In the genomic region with DNA sequence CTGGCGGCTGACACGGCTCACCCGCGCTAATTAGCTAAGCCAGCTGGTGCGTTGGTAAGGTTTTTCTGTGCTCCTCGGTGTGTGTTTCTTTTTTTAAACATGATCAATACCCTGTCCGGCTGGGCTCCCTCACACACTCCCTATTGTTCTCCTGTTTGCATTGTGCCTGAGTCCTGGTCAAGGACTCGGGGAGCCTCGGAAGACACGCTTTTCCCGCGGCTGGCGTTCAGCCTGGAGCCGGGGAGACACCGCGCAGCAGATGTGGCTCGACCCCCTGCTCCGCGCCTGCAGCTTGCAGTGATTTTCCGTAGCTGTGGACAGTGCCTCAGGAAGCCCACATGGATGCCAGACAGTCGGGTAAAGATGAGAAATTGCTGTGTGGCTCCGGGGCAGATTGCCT, we compare ENCODE assay signal across 19 cellular contexts.
DNase-seq lines count a peak whose midpoint lies in the region; ATAC-seq, FAIRE-seq and TF ChIP-seq lines count a peak whose summit lies in the region.
"Had no signal": no experiment of that assay in that cellular context is flagged by ENCODE, and none has a peak within 500 bp of the region (broad histone marks: within the 10 kb centered on the region; RNA-seq: fewer than 3 reads in every experiment).

No MANE protein-coding gene starts in this region.

- H3K36me3 ChIP-seq in astrocyte (ENCODE audit: insufficient read depth, low read length) = no peaks in the 10 kb centered on the region
- H3K36me3 ChIP-seq: BLaER1, heart left ventricle had no signal

- H3K36me3 Mint-ChIP-seq in astrocyte (ENCODE audit: low read depth, unreplicated experiment) (no peaks in the 10 kb centered on the region), progenitor cell of endocrine pancreas (ENCODE audit: insufficient read depth) (no peaks in the 10 kb centered on the region)
- H3K36me3 Mint-ChIP-seq: activated naive CD8-positive, alpha-beta T cell treated with anti-CD3 and anti-CD28 coated beads for 36 hours; stimulated activated effector memory CD8-positive, alpha-beta T cell treated with anti-CD3 and anti-CD28 coated beads, Interleukin-12 subunit alpha, Interleukin-12 subunit beta, amount 100 ng/mL, for 72 hours had no signal

- H4K20me1 ChIP-seq in astrocyte (ENCODE audit: insufficient read depth, low read length) = no peaks in the 10 kb centered on the region
- H4K20me1 ChIP-seq: BLaER1 had no signal

- H3K9me3 ChIP-seq in astrocyte (ENCODE audit: insufficient read depth, low read depth, low read length) = no peaks in the 10 kb centered on the region
- H3K9me3 ChIP-seq: BLaER1, heart left ventricle had no signal

- peak overlapping the region; percentile 65 for H2AFZ ChIP-seq in astrocyte (ENCODE audit: low read depth, low read length)

- H3K27me3 ChIP-seq in astrocyte (ENCODE audit: insufficient read depth, low read length) = peaks cover 10% of the 10 kb centered on the region
- H3K27me3 ChIP-seq: BLaER1 had no signal

- H3K27ac ChIP-seq in astrocyte (ENCODE audit: low read depth, low read length) = no peak overlapping the region
- H3K27ac ChIP-seq: BLaER1, coronary artery, heart left ventricle had no signal

- peak overlapping the region; percentile 62 for H3K4me2 ChIP-seq in astrocyte (ENCODE audit: low read length)
- H3K4me2 ChIP-seq: BLaER1 had no signal

- peak; percentile 79 for DNase-seq in NCI-H510A treated with DMSO at 0.1 percent for 48 hours (lab: John Stamatoyannopoulos, UW)
- no peak for DNase-seq in NCI-H510A (lab: John Stamatoyannopoulos, UW)
- peak; percentile 35 for DNase-seq in NCI-H2171 (lab: John Stamatoyannopoulos, UW)
- DNase-seq in astrocyte (ENCODE audit: low read depth) = no peak
- DNase-seq in progenitor cell of endocrine pancreas (ENCODE audit: low spot score, unreplicated experiment) = no peak
- DNase-seq in T-helper 1 cell = no peak
- DNase-seq in activated CD8-positive, alpha-beta memory T cell treated with anti-CD3 and anti-CD28 coated beads, Interleukin-2, amount 50 U/mL, for 48 hours = no peak
- DNase-seq: activated CD4-positive, CD25-positive, alpha-beta regulatory T cell treated with anti-CD3 and anti-CD28 coated beads, Interleukin-2, amount 50 U/mL, for 72 hours; activated CD8-positive, alpha-beta memory T cell treated with anti-CD3 and anti-CD28 coated beads for 24 hours; activated naive CD8-positive, alpha-beta T cell treated with anti-CD3 and anti-CD28 coated beads for 36 hours; activated T-cell treated with anti-CD3 and anti-CD28 coated beads, Interleukin-2, amount 50 U/mL, for 72 hours; heart left ventricle; NCI-H226 had no signal

- no peak overlapping the region for H3K4me3 Mint-ChIP-seq in astrocyte (ENCODE audit: unreplicated experiment)
- H3K4me3 Mint-ChIP-seq in progenitor cell of endocrine pancreas (ENCODE audit: low read depth) = peak overlapping the region; percentile 63
- H3K4me3 Mint-ChIP-seq: activated naive CD8-positive, alpha-beta T cell treated with anti-CD3 and anti-CD28 coated beads for 36 hours; activated T-cell treated with anti-CD3 and anti-CD28 coated beads, Interleukin-2, amount 50 U/mL, for 72 hours; stimulated activated effector memory CD8-positive, alpha-beta T cell treated with anti-CD3 and anti-CD28 coated beads, Interleukin-12 subunit alpha, Interleukin-12 subunit beta, amount 100 ng/mL, for 72 hours had no signal

- H3K27ac Mint-ChIP-seq in astrocyte (ENCODE audit: unreplicated experiment) (no peak overlapping the region), progenitor cell of endocrine pancreas (peak overlapping the region; percentile 89)
- H3K27ac Mint-ChIP-seq: activated naive CD8-positive, alpha-beta T cell treated with anti-CD3 and anti-CD28 coated beads for 36 hours; activated T-cell treated with anti-CD3 and anti-CD28 coated beads, Interleukin-2, amount 50 U/mL, for 72 hours; stimulated activated effector memory CD8-positive, alpha-beta T cell treated with anti-CD3 and anti-CD28 coated beads, Interleukin-12 subunit alpha, Interleukin-12 subunit beta, amount 100 ng/mL, for 72 hours had no signal

- no peak overlapping the region for H3K9ac ChIP-seq in astrocyte (ENCODE audit: low read length)
- H3K9ac ChIP-seq: BLaER1 had no signal

- ATAC-seq in GM19463 (IDR thresholded peaks at IDR 0.05; ENCODE audit: unreplicated experiment) = no peak
- ATAC-seq: activated T-cell treated with anti-CD3 and anti-CD28 coated beads, Interleukin-2, amount 50 U/mL, for 72 hours; heart left ventricle; K562; sciatic nerve had no signal

- TF ChIP-seq CTCF in astrocyte (IDR thresholded peaks at IDR 0.05; ENCODE audit: insufficient read depth, low read depth, low read length) (no peak), progenitor cell of endocrine pancreas (IDR thresholded peaks at IDR 0.05; ENCODE audit: unreplicated experiment) (no peak)

- FAIRE-seq in astrocyte (lab: Jason Lieb, UNC) = no peak
- FAIRE-seq: K562 had no signal

- H3K79me2 ChIP-seq in astrocyte (ENCODE audit: insufficient read depth, low read length) = no peaks in the 10 kb centered on the region

- H3K9me3 Mint-ChIP-seq in astrocyte (ENCODE audit: unreplicated experiment) (no peaks in the 10 kb centered on the region), progenitor cell of endocrine pancreas (ENCODE audit: low read depth) (no peaks in the 10 kb centered on the region)
- H3K9me3 Mint-ChIP-seq: activated naive CD8-positive, alpha-beta T cell treated with anti-CD3 and anti-CD28 coated beads for 36 hours had no signal

- H3K27me3 Mint-ChIP-seq in astrocyte (ENCODE audit: low read depth, unreplicated experiment) (peaks cover 24% of the 10 kb centered on the region), progenitor cell of endocrine pancreas (peaks cover 16% of the 10 kb centered on the region)

- H3K4me1 Mint-ChIP-seq in astrocyte (ENCODE audit: low read depth, unreplicated experiment) = peaks cover 2% of the 10 kb centered on the region
- peaks cover 44% of the 10 kb centered on the region for H3K4me1 Mint-ChIP-seq in progenitor cell of endocrine pancreas (ENCODE audit: low read depth)
- H3K4me1 Mint-ChIP-seq: activated naive CD8-positive, alpha-beta T cell treated with anti-CD3 and anti-CD28 coated beads for 36 hours; stimulated activated effector memory CD8-positive, alpha-beta T cell treated with anti-CD3 and anti-CD28 coated beads, Interleukin-12 subunit alpha, Interleukin-12 subunit beta, amount 100 ng/mL, for 72 hours had no signal

- H3K4me3 ChIP-seq in astrocyte (ENCODE audit: insufficient read depth, low read depth, low read length) = no peak overlapping the region
- H3K4me3 ChIP-seq: BLaER1, coronary artery, heart left ventricle, K562 had no signal

- no peaks in the 10 kb centered on the region for H3K4me1 ChIP-seq in astrocyte (ENCODE audit: insufficient read depth, low read length)
- H3K4me1 ChIP-seq: BLaER1 had no signal

Comparison
In these comparisons a context has a peak if more than half of its experiments do, and no peak if none do; other contexts are left out.
1. DNase-seq: peak in NCI-H510A treated with DMSO at 0.1 percent for 48 hours (single experiment) and NCI-H2171 (single experiment); none in NCI-H510A (single experiment), astrocyte (single experiment), progenitor cell of endocrine pancreas (single experiment), T-helper 1 cell (0 of 5) and activated CD8-positive, alpha-beta memory T cell treated with anti-CD3 and anti-CD28 coated beads, Interleukin-2, amount 50 U/mL, for 48 hours (single experiment).